ENCODE assay signal across 1 cellular context in genomic region chr1:46289976-46290375, GRCh38.
TF ChIP-seq lines count a peak whose summit lies in the region.

No MANE protein-coding gene starts in this region.

TF ChIP-seq in H1, 55 proteins besides CTCF, POLR2A, EP300 and RAD21 (continued from another document):
- TF ChIP-seq SAP30 (IDR thresholded peaks at IDR 0.05; ENCODE audit: insufficient read depth, insufficient replicate concordance, low read length) (no peak), POLR2AphosphoS5 (IDR thresholded peaks at IDR 0.05; ENCODE audit: low read depth, low read length) (peak; percentile 61; the same call in 1 of the 2 replicates), JUN (IDR thresholded peaks at IDR 0.05; ENCODE audit: low read depth, low read length) (no peak)
TF ChIP-seq in H1: peak in this region for 1.
